In genomic region chr3:38549486-38549885, GRCh38 we compare ENCODE assay signal across 16 cellular contexts.
"Had no signal": no experiment of that assay in that cellular context is flagged by ENCODE, and none has a peak within 500 bp of the region (broad histone marks: within the 10 kb centered on the region; RNA-seq: fewer than 3 reads in every experiment).

No MANE protein-coding gene starts in this region.

- H3K9me3 ChIP-seq: neutrophil had no signal

- H3K4me1 ChIP-seq: parathyroid adenoma had no signal

- H3K36me3 ChIP-seq: neutrophil had no signal

- H3K27me3 ChIP-seq: dorsolateral prefrontal cortex, neutrophil had no signal

- ATAC-seq: activated T-cell treated with anti-CD3 and anti-CD28 coated beads, Interleukin-2, amount 50 U/mL, for 4 hours; naive thymus-derived CD8-positive, alpha-beta T cell; stimulated activated naive CD8-positive, alpha-beta T cell treated with anti-CD3 and anti-CD28 coated beads, Interleukin-15, Interleukin-2, amounts not matched to agents 100 U/mL and 50 U/mL, for 24 hours had no signal

- DNase-seq: activated CD4-positive, alpha-beta T cell treated with anti-CD3 and anti-CD28 coated beads for 1 hour; activated naive CD4-positive, alpha-beta T cell treated with anti-CD3 and anti-CD28 coated beads for 36 hours; activated T-cell treated with anti-CD3 and anti-CD28 coated beads, Interleukin-2, amount 50 U/mL, for 4 hours; central memory CD4-positive, alpha-beta T cell; dorsolateral prefrontal cortex; erythroblast; foreskin melanocyte; glutamatergic neuron; naive thymus-derived CD8-positive, alpha-beta T cell; stimulated activated naive CD8-positive, alpha-beta T cell treated with anti-CD3 and anti-CD28 coated beads, Interleukin-15, Interleukin-2, amounts not matched to agents 100 U/mL and 50 U/mL, for 24 hours; SW 1271; T-helper 2 cell; trophoblast cell had no signal

- H3K4me3 ChIP-seq: dorsolateral prefrontal cortex had no signal

- H3K27ac ChIP-seq: dorsolateral prefrontal cortex, neutrophil, parathyroid adenoma, VCaP had no signal

- H3K79me2 ChIP-seq: parathyroid adenoma had no signal

- H3K9ac ChIP-seq: parathyroid adenoma had no signal

- H2AFZ ChIP-seq: parathyroid adenoma had no signal
